ENCODE assay signal across 11 cellular contexts in genomic region chr21:32457360-32457840, GRCh38. TPM values are rescaled to one million over a fixed set of nuclear protein-coding genes. Genes with fewer than 3 reads are reported as not detected.
DNase-seq lines count a peak whose midpoint lies in the region; ATAC-seq and TF ChIP-seq lines count a peak whose summit lies in the region.
"Had no signal": no experiment of that assay in that cellular context is flagged by ENCODE, and none has a peak within 500 bp of the region (broad histone marks: within the 10 kb centered on the region; RNA-seq: fewer than 3 reads in every experiment).

No MANE protein-coding gene starts in this region.

- H3K9me3 ChIP-seq in right lobe of liver (no peaks in the 10 kb centered on the region), upper lobe of right lung (no peaks in the 10 kb centered on the region)

- H3K27me3 Mint-ChIP-seq in osteocyte (ENCODE audit: unreplicated experiment): no peaks in the 10 kb centered on the region

- TF ChIP-seq CTCF in cardiac fibroblast (IDR thresholded peaks at IDR 0.05; ENCODE audit: low read depth, low read length): peak; percentile 4
- TF ChIP-seq CTCF in right lobe of liver (IDR thresholded peaks at IDR 0.05): peak in 1 of 4 donors; percentile 17
- no peak for TF ChIP-seq CTCF in upper lobe of right lung (IDR thresholded peaks at IDR 0.05)
- no peak for TF ChIP-seq CTCF in osteocyte (IDR thresholded peaks at IDR 0.05)

- DNase-seq in DMS53 (lab: John Stamatoyannopoulos, UW) (peak; percentile 43), DMS53 treated with DMSO at 0.1 percent for 48 hours (lab: John Stamatoyannopoulos, UW; ENCODE audit: unreplicated experiment) (no peak), cardiac fibroblast (ENCODE audit: low read depth in 2 of 2) (peak; percentile 48 to 58), right lobe of liver (peak; percentile 58 to 68 (median 65)), upper lobe of right lung (peak; percentile 74), amniotic stem cell (lab: John Stamatoyannopoulos, UW) (no peak), osteocyte (ENCODE audit: extremely low spot score, unreplicated experiment) (no peak)
- DNase-seq: activated gamma-delta T cell, SIG-M5 had no signal

- peaks cover 5% of the 10 kb centered on the region for H3K9me3 Mint-ChIP-seq in osteocyte (ENCODE audit: unreplicated experiment)

- H3K27ac ChIP-seq in right lobe of liver (peak overlapping the region in 1 of 3 donors; percentile 53), upper lobe of right lung (peak overlapping the region; percentile 68)
- H3K27ac ChIP-seq: HL-60 had no signal

- no peaks in the 10 kb centered on the region for H3K36me3 Mint-ChIP-seq in osteocyte (ENCODE audit: unreplicated experiment)

- intact Hi-C loops in right lobe of liver (cut with DNase I) (no loop called here), upper lobe of right lung (cut with DNase I) (no loop called here)

- H3K4me3 ChIP-seq in cardiac fibroblast (replicated peaks in 1 of 2; ENCODE audit: low read depth in 2 of 2, low read length in 2 of 2): no peak overlapping the region
- H3K4me3 ChIP-seq in right lobe of liver: peak overlapping the region in 1 of 3 donors; percentile 7
- no peak overlapping the region for H3K4me3 ChIP-seq in upper lobe of right lung

- ATAC-seq in right lobe of liver (peak; percentile 63 to 71 (median 67)), upper lobe of right lung (peak; percentile 31), HG03095 (IDR thresholded peaks at IDR 0.05; ENCODE audit: unreplicated experiment) (no peak)

- peaks cover 0 to 30% (median 0%) of the 10 kb centered on the region in 4 donors for H3K4me1 ChIP-seq in right lobe of liver
- H3K4me1 ChIP-seq in upper lobe of right lung: peaks cover 18% of the 10 kb centered on the region

- 9% methylated on average over 7 of the region's 9 CpGs for WGBS in right lobe of liver (ENCODE audit: insufficient coverage, low coverage, low lambda C conversion rate, missing lambda C conversion rate)

- H3K27me3 ChIP-seq in right lobe of liver: no peaks in the 10 kb centered on the region
- H3K27me3 ChIP-seq in upper lobe of right lung: no peaks in the 10 kb centered on the region

- H3K36me3 ChIP-seq in right lobe of liver: no peaks in the 10 kb centered on the region
- peaks cover 44% of the 10 kb centered on the region for H3K36me3 ChIP-seq in upper lobe of right lung

- peaks cover 10% of the 10 kb centered on the region for H3K4me1 Mint-ChIP-seq in osteocyte (ENCODE audit: unreplicated experiment)

- H3K4me3 Mint-ChIP-seq in osteocyte (ENCODE audit: unreplicated experiment): no peak overlapping the region

- TF ChIP-seq POLR2A in right lobe of liver (IDR thresholded peaks at IDR 0.05): no peak

- no peak overlapping the region for H3K27ac Mint-ChIP-seq in osteocyte (ENCODE audit: unreplicated experiment)

RNA-seq across cellular contexts. Expression of gene EVA1C, which starts 44.9 kb away (rescaled TPM):
- total RNA-seq in right lobe of liver (1 to 10 TPM; 2.4 to 5.9 (median 4.2) TPM), upper lobe of right lung (55.4 TPM), osteocyte (3.0 and 3.2 TPM in 2 replicates)

Comparison
In these comparisons a context has a peak if more than half of its experiments do, and no peak if none do; other contexts are left out.
1. DNase-seq: peak in DMS53 (single experiment), cardiac fibroblast (2 of 2), right lobe of liver (3 of 3) and upper lobe of right lung (single experiment); none in DMS53 treated with DMSO at 0.1 percent for 48 hours (single experiment), amniotic stem cell (single experiment) and osteocyte (single experiment).